In the genomic region with DNA sequence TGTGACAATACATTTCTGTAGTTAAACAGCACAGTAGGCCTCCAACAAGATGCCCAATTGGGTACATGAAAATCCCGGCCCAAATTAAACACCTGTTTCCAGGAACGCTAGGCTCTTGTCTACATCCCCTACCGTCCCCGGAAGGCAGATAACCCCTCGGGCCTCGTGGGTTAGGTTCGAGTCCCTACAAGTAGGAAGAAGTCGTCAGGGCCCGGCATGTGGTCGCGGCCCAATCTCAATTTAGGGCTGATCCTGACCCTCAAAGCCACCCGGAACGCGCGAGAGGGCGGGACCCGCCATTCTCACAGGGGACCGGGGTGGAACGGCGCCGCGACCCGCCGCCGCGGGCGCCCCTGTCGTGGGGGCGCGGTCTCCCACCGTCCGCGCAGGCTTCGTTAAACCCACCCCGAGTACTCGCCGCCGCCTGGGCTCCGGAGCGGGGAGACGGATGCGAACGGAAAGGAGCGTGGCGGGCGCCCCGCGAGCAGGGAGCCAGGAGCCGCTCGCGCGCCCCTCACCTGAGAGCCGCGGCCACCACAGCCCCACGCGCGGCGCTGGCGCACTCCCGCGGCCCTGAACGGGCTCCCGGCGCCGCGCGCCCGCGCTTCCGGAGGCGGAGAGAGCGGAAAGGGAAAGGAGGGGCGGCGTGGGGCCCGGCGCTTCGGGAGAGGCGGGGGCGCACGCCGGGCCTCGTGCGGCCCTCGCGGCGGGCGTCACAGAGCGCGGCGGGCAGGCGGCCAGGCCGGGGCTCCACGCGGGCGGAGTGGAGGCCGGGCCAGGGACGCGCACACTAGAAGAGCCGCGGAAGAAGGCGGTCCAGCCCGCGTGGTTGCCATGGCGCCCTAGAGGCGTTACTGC, we compare ENCODE assay signal across 8 cellular contexts. TPM values are rescaled to one million over a fixed set of nuclear protein-coding genes. Genes with fewer than 3 reads are reported as not detected.
DNase-seq lines count a peak whose midpoint lies in the region; ATAC-seq and TF ChIP-seq lines count a peak whose summit lies in the region.

A gene (minus strand): TSS at position 621 of the 858 bp plus-strand sequence. CDS start 12,804 bp downstream, outside the sequence.

- CTCF ChIA-PET in CD4-positive, alpha-beta T cell (lab: Charles Lee) = no interaction called here

- intact Hi-C loops in CD4-positive, alpha-beta T cell (cut with DNase I, micrococcal nuclease) = loop anchor here (2.0 to 10.0 kb wide), 14 partner anchors 49 to 1759 kb away; a partner anchor contains a TSS

- H3K9me3 ChIP-seq in CD4-positive, alpha-beta T cell (ENCODE audit: control insufficient read depth, low read length) = no peaks in the 10 kb centered on the region

- ATAC-seq in CD4-positive, alpha-beta T cell (ENCODE audit: poor library complexity) = peak; percentile 79
- ATAC-seq in GM19328 (IDR thresholded peaks at IDR 0.05; ENCODE audit: unreplicated experiment) (peak; percentile 81), HG03460 (IDR thresholded peaks at IDR 0.05; ENCODE audit: unreplicated experiment) (peak; percentile 76)

- peak within 1 kb of the TSS; percentile 89 for H3K27ac ChIP-seq in CD4-positive, alpha-beta T cell (ENCODE audit: low read depth, low read length)

- H3K4me1 Mint-ChIP-seq in CD4-positive, alpha-beta T cell (ENCODE audit: low read depth) = peaks cover 59% of the 10 kb centered on the region
- peaks cover 32% of the 10 kb centered on the region for H3K4me1 Mint-ChIP-seq in mesothelial cell of epicardium

- POLR2A ChIA-PET in CD4-positive, alpha-beta T cell (lab: Charles Lee) = interaction anchor here (0.9 to 2.2 kb wide), 5 partner anchors 20 to 222 kb away, joined by 3 to 8 read pairs (median 6); a partner anchor contains a TSS

- H3K27ac Mint-ChIP-seq in CD4-positive, alpha-beta T cell = peak within 1 kb of the TSS; percentile 89
- H3K27ac Mint-ChIP-seq in mesothelial cell of epicardium = peak within 1 kb of the TSS; percentile 98

- peaks cover 26% of the 10 kb centered on the region for H3K36me3 Mint-ChIP-seq in CD4-positive, alpha-beta T cell (ENCODE audit: low read depth)
- H3K36me3 Mint-ChIP-seq in mesothelial cell of epicardium = peaks cover 11% of the 10 kb centered on the region

- TF ChIP-seq CTCF in CD4-positive, alpha-beta T cell (IDR thresholded peaks at IDR 0.05) = no peak
- no peak for TF ChIP-seq CTCF in mesothelial cell of epicardium (IDR thresholded peaks at IDR 0.05; ENCODE audit: unreplicated experiment)

- no peaks in the 10 kb centered on the region for H3K27me3 Mint-ChIP-seq in CD4-positive, alpha-beta T cell
- peaks cover 4% of the 10 kb centered on the region for H3K27me3 Mint-ChIP-seq in mesothelial cell of epicardium (ENCODE audit: low read depth)

- DNase-seq in CD4-positive, alpha-beta T cell = peak; percentile 59 to 85 (median 73)
- DNase-seq in NOMO-1 treated with dmso at 0.1 percent for 144 hours (lab: John Stamatoyannopoulos, UW; ENCODE audit: unreplicated experiment) (peak; percentile 77), mesothelial cell of epicardium (ENCODE audit: low spot score in 2 of 2, unreplicated experiment in 2 of 2) (peak; percentile 81 to 84)
- DNase-seq in activated CD8-positive, alpha-beta memory T cell treated with anti-CD3 and anti-CD28 coated beads, Interleukin-2, amount 50 U/mL, for 24 hours (ENCODE audit: extremely low read depth) = peak; percentile 34
- DNase-seq in stimulated activated CD8-positive, alpha-beta memory T cell treated with anti-CD3 and anti-CD28 coated beads, Interleukin-15, amount 100 ng/mL, for 24 hours (ENCODE audit: low read depth) = peak; percentile 60

- H3K9me3 Mint-ChIP-seq in CD4-positive, alpha-beta T cell = no peaks in the 10 kb centered on the region
- H3K9me3 Mint-ChIP-seq in mesothelial cell of epicardium = no peaks in the 10 kb centered on the region

- H3K27me3 ChIP-seq in CD4-positive, alpha-beta T cell (ENCODE audit: control insufficient read depth, insufficient read depth, low read length) = no peaks in the 10 kb centered on the region

- in situ Hi-C loops in endometrial microvascular endothelial cells (cut with HindIII; ENCODE audit: inconsistent ontology term, low pct_unique_long_range_greater_than_20kb, low sequenced_read_pairs) = no loop called here

- H3K4me3 Mint-ChIP-seq in CD4-positive, alpha-beta T cell = peak within 1 kb of the TSS; percentile 98
- H3K4me3 Mint-ChIP-seq in mesothelial cell of epicardium = peak within 1 kb of the TSS; percentile 90

RNA-seq across cellular contexts. Expression of the gene that starts here (rescaled TPM):
- 10 to 100 TPM; 24.5 to 26.6 TPM for total RNA-seq in CD4-positive, alpha-beta T cell
- total RNA-seq in endometrial microvascular endothelial cells (ENCODE audit: inconsistent ontology term) = 37.3 TPM
- total RNA-seq in mesothelial cell of epicardium = 28.2 to 30.2 TPM (median 29.2 TPM) in 3 replicates

Comparison
In these comparisons a context has a peak if more than half of its experiments do, and no peak if none do; other contexts are left out.
1. Peak in every context shown above with its lines: DNase-seq, ATAC-seq and H3K27ac ChIP-seq.